In the genomic region with DNA sequence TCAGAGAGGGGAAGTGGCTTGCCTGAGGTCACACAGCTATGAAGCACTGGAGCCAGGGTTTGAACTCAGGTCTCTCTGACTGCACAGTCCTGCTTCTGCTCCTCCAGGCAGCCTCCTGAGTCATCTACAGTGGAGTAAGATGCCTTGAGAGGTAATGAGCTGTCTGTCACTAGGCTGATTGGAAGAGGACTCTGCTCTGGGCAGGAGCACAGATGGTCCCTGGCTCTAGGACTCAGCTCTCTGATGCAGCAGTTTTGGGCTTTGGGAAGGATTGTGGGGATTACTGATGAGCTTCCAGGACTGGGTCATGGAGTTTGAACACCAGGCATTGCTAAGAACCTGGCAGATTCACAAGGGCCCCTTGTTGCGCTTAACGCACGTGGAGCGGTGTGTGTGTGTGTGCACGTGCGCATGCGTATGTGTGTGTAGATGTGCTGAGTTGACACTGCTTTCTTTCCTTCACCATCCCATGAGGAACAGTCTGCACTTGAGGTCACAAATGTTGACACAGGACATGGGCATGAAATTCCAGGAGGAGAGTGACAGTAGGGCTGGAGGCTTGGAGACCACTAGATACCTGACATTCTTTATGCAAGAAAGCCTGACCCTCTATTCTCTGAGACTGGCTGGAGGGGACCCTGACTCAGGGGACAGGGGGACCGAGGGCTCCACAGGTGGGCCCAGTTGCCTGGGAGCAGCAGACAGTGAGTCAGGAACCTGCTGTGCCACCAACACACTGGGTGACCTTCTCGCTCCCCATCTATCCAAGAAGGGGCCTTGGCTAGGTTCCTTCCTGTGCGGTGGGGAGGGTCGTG, we compare ENCODE assay signal across 15 cellular contexts.
A peak's percentile ranks its signal among the peaks of the same experiment; 100 is the strongest.
DNase-seq lines count a peak whose midpoint lies in the region; ATAC-seq and TF ChIP-seq lines count a peak whose summit lies in the region.
"Had no signal": no experiment of that assay in that cellular context is flagged by ENCODE, and none has a peak within 500 bp of the region (broad histone marks: within the 10 kb centered on the region; RNA-seq: fewer than 3 reads in every experiment).

No MANE protein-coding gene starts in this region.

- no TSS peak for BruUV-seq in PC-9 (replicated peaks; lab: Mats Ljungman, UMichigan)

- no peak for TF ChIP-seq EP300 in sigmoid colon (IDR thresholded peaks at IDR 0.05)

- H3K9me3 ChIP-seq in SJSA1 (replicated peaks): no peaks in the 10 kb centered on the region
- H3K9me3 ChIP-seq in hepatocyte (ENCODE audit: low read depth): no peaks in the 10 kb centered on the region
- no peaks in the 10 kb centered on the region for H3K9me3 ChIP-seq in sigmoid colon
- no peaks in the 10 kb centered on the region for H3K9me3 ChIP-seq in PC-9 (ENCODE audit: insufficient read depth, low read depth)

- intact Hi-C loops in sigmoid colon (cut with DNase I): no loop called here
- intact Hi-C loops in PC-9 (cut with micrococcal nuclease; ENCODE audit: unreplicated experiment): no loop called here

- H3K27me3 ChIP-seq in SJSA1 (replicated peaks) (no peaks in the 10 kb centered on the region), hepatocyte (no peaks in the 10 kb centered on the region), sigmoid colon (no peaks in the 10 kb centered on the region), PC-9 (ENCODE audit: insufficient read depth, low read depth) (no peaks in the 10 kb centered on the region)
- H3K27me3 ChIP-seq: brain microvascular endothelial cell had no signal

- H3K9me2 ChIP-seq in hepatocyte (replicated peaks; ENCODE audit: insufficient read depth) (no peaks in the 10 kb centered on the region), PC-9 (ENCODE audit: insufficient read depth) (no peaks in the 10 kb centered on the region)

- DNase-seq in LHCN-M2 (ENCODE audit: low read depth): peak; percentile 36
- DNase-seq in SJSA1 (ENCODE audit: low read depth in 1 of 2, low spot score in 2 of 2): peak in 1 of 2 experiments; percentile 30
- DNase-seq in hepatocyte (ENCODE audit: low spot score): no peak
- peak; percentile 42 for DNase-seq in sigmoid colon
- DNase-seq in GF-D8 (lab: John Stamatoyannopoulos, UW): no peak
- DNase-seq in PC-9: no peak
- DNase-seq: activated gamma-delta T cell treated with Interleukin-2 at 50 U/mL for 16 hours; brain microvascular endothelial cell; effector memory CD8-positive, alpha-beta T cell; immature natural killer cell; midbrain; NCI-H2081 treated with DMSO at 0.1 percent for 48 hours had no signal

- 0 out of 2 replicates have a peak, but pooled peaks cover 4% of the 10 kb centered on the region for H3F3A ChIP-seq in PC-9 (ENCODE audit: insufficient read depth, low read depth)

- WGBS in hepatocyte (ENCODE audit: low lambda C conversion rate, missing lambda C conversion rate): 79% methylated on average over 11 of the region's 11 CpGs
- 86 to 87% methylated on average over 11 of the region's 11 CpGs for WGBS in sigmoid colon, 2 donors

- H3K36me3 ChIP-seq in SJSA1: no peaks in the 10 kb centered on the region
- no peaks in the 10 kb centered on the region for H3K36me3 ChIP-seq in hepatocyte (replicated peaks; ENCODE audit: insufficient read depth, low read depth)
- H3K36me3 ChIP-seq in sigmoid colon: no peaks in the 10 kb centered on the region
- H3K36me3 ChIP-seq in PC-9 (ENCODE audit: low read depth): no peaks in the 10 kb centered on the region
- H3K36me3 ChIP-seq: brain microvascular endothelial cell had no signal

- H3K4me2 ChIP-seq in hepatocyte: no peak overlapping the region
- no peak overlapping the region for H3K4me2 ChIP-seq in PC-9

- H3K79me2 ChIP-seq in hepatocyte (no peaks in the 10 kb centered on the region), PC-9 (ENCODE audit: low read depth) (no peaks in the 10 kb centered on the region)
- H3K79me2 ChIP-seq: parathyroid adenoma had no signal

- H3K4me3 ChIP-seq in SJSA1: no peak overlapping the region
- H3K4me3 ChIP-seq in hepatocyte: no peak overlapping the region
- H3K4me3 ChIP-seq in sigmoid colon: no peak overlapping the region
- H3K4me3 ChIP-seq in PC-9: no peak overlapping the region

- ATAC-seq in HG02588 (IDR thresholded peaks at IDR 0.05; ENCODE audit: unreplicated experiment) (no peak), GM21576 (IDR thresholded peaks at IDR 0.05; ENCODE audit: unreplicated experiment) (no peak)
- ATAC-seq: effector memory CD8-positive, alpha-beta T cell had no signal

- POLR2A ChIA-PET in PC-9 (lab: Charles Lee; ENCODE audit: unreplicated experiment): interaction anchor here (0.6 kb wide), 1 partner anchor 269 kb away, joined by 4 read pairs; no protein-coding TSS in a partner anchor

- no peak overlapping the region for H2AFZ ChIP-seq in hepatocyte
- no peak overlapping the region for H2AFZ ChIP-seq in PC-9
- H2AFZ ChIP-seq: parathyroid adenoma had no signal

- no peak for TF ChIP-seq POLR2A in sigmoid colon (IDR thresholded peaks at IDR 0.05)

- CTCF ChIA-PET in PC-9 (lab: Charles Lee): no interaction called here

- TF ChIP-seq CTCF in hepatocyte (IDR thresholded peaks at IDR 0.05; ENCODE audit: poor library complexity): no peak
- TF ChIP-seq CTCF in sigmoid colon (IDR thresholded peaks at IDR 0.05): no peak
- TF ChIP-seq CTCF in PC-9 (conservative IDR thresholded peaks at IDR 0.05): no peak

- H3K27ac ChIP-seq in SJSA1 (peak overlapping the region; percentile 27), hepatocyte (peak overlapping the region; percentile 56), sigmoid colon (no peak overlapping the region), PC-9 (no peak overlapping the region)
- H3K27ac ChIP-seq: brain microvascular endothelial cell, parathyroid adenoma had no signal

- H4K20me1 ChIP-seq in hepatocyte (ENCODE audit: insufficient read depth, poor library complexity, severe bottlenecking) (no peaks in the 10 kb centered on the region), PC-9 (ENCODE audit: insufficient read depth) (no peaks in the 10 kb centered on the region)

- H3K4me1 ChIP-seq in SJSA1 (replicated peaks) (peaks cover 36% of the 10 kb centered on the region), hepatocyte (ENCODE audit: insufficient read depth) (peaks cover 25% of the 10 kb centered on the region), sigmoid colon (peaks cover 0 to 11% (median 6%) of the 10 kb centered on the region in 4 donors), PC-9 (replicated peaks; ENCODE audit: insufficient read depth) (no peaks in the 10 kb centered on the region)
- H3K4me1 ChIP-seq: parathyroid adenoma had no signal

Comparison
In these comparisons a context has a peak if more than half of its experiments do, and no peak if none do; other contexts are left out.
1. DNase-seq: peak in LHCN-M2 (single experiment) and sigmoid colon (single experiment); none in hepatocyte (single experiment), GF-D8 (single experiment) and PC-9 (0 of 2).
2. H3K27ac ChIP-seq: peak in SJSA1 (single experiment) and hepatocyte (single experiment); none in sigmoid colon (0 of 4) and PC-9 (single experiment).